1 cellular context compared by ENCODE assay signal in genomic region chr7:73799282-73800141, GRCh38.
TF ChIP-seq lines count a peak whose summit lies in the region.

No MANE protein-coding gene starts in this region.

TF ChIP-seq in GM23338, 12 proteins besides CTCF, POLR2A, EP300 and RAD21 (continued from another document):
- TF ChIP-seq, protein P1, sequence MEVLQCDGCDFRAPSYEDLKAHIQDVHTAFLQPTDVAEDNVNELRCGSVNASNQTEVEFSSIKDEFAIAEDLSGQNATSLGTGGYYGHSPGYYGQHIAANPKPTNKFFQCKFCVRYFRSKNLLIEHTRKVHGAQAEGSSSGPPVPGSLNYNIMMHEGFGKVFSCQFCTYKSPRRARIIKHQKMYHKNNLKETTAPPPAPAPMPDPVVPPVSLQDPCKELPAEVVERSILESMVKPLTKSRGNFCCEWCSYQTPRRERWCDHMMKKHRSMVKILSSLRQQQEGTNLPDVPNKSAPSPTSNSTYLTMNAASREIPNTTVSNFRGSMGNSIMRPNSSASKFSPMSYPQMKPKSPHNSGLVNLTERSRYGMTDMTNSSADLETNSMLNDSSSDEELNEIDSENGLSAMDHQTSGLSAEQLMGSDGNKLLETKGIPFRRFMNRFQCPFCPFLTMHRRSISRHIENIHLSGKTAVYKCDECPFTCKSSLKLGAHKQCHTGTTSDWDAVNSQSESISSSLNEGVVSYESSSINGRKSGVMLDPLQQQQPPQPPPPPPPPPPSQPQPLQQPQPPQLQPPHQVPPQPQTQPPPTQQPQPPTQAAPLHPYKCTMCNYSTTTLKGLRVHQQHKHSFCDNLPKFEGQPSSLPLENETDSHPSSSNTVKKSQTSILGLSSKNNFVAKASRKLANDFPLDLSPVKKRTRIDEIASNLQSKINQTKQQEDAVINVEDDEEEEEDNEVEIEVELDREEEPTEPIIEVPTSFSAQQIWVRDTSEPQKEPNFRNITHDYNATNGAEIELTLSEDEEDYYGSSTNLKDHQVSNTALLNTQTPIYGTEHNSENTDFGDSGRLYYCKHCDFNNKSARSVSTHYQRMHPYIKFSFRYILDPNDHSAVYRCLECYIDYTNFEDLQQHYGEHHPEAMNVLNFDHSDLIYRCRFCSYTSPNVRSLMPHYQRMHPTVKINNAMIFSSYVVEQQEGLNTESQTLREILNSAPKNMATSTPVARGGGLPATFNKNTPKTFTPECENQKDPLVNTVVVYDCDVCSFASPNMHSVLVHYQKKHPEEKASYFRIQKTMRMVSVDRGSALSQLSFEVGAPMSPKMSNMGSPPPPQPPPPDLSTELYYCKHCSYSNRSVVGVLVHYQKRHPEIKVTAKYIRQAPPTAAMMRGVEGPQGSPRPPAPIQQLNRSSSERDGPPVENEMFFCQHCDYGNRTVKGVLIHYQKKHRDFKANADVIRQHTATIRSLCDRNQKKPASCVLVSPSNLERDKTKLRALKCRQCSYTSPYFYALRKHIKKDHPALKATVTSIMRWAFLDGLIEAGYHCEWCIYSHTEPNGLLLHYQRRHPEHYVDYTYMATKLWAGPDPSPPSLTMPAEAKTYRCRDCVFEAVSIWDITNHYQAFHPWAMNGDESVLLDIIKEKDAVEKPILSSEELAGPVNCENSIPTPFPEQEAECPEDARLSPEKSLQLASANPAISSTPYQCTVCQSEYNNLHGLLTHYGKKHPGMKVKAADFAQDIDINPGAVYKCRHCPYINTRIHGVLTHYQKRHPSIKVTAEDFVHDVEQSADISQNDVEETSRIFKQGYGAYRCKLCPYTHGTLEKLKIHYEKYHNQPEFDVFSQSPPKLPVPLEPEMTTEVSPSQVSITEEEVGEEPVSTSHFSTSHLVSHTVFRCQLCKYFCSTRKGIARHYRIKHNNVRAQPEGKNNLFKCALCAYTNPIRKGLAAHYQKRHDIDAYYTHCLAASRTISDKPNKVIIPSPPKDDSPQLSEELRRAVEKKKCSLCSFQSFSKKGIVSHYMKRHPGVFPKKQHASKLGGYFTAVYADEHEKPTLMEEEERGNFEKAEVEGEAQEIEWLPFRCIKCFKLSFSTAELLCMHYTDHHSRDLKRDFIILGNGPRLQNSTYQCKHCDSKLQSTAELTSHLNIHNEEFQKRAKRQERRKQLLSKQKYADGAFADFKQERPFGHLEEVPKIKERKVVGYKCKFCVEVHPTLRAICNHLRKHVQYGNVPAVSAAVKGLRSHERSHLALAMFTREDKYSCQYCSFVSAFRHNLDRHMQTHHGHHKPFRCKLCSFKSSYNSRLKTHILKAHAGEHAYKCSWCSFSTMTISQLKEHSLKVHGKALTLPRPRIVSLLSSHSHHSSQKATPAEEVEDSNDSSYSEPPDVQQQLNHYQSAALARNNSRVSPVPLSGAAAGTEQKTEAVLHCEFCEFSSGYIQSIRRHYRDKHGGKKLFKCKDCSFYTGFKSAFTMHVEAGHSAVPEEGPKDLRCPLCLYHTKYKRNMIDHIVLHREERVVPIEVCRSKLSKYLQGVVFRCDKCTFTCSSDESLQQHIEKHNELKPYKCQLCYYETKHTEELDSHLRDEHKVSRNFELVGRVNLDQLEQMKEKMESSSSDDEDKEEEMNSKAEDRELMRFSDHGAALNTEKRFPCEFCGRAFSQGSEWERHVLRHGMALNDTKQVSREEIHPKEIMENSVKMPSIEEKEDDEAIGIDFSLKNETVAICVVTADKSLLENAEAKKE (CRISPR knock-in tag; IDR thresholded peaks at IDR 0.05): no peak
- TF ChIP-seq REST (IDR thresholded peaks at IDR 0.05; ENCODE audit: unreplicated experiment) (no peak), NANOG (IDR thresholded peaks at IDR 0.05; ENCODE audit: borderline replicate concordance) (no peak), POLR2AphosphoS5 (IDR thresholded peaks at IDR 0.05; ENCODE audit: low read depth) (no peak), CREB1 (CRISPR knock-in tag; IDR thresholded peaks at IDR 0.05; ENCODE audit: low read depth) (no peak), EZH2phosphoT487 (IDR thresholded peaks at IDR 0.05; ENCODE audit: unreplicated experiment) (no peak), STAT1 (IDR thresholded peaks at IDR 0.05; ENCODE audit: unreplicated experiment) (no peak), ZNF114 (CRISPR knock-in tag; IDR thresholded peaks at IDR 0.05) (no peak), EZH2 (IDR thresholded peaks at IDR 0.05; ENCODE audit: low read depth, unreplicated experiment) (no peak), JUNB (IDR thresholded peaks at IDR 0.05; ENCODE audit: unreplicated experiment) (no peak)
- TF ChIP-seq, protein P2, sequence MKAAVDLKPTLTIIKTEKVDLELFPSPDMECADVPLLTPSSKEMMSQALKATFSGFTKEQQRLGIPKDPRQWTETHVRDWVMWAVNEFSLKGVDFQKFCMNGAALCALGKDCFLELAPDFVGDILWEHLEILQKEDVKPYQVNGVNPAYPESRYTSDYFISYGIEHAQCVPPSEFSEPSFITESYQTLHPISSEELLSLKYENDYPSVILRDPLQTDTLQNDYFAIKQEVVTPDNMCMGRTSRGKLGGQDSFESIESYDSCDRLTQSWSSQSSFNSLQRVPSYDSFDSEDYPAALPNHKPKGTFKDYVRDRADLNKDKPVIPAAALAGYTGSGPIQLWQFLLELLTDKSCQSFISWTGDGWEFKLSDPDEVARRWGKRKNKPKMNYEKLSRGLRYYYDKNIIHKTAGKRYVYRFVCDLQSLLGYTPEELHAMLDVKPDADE (IDR thresholded peaks at IDR 0.05): no peak
